Comparison of ENCODE assay signal across 25 cellular contexts in the genomic region with DNA sequence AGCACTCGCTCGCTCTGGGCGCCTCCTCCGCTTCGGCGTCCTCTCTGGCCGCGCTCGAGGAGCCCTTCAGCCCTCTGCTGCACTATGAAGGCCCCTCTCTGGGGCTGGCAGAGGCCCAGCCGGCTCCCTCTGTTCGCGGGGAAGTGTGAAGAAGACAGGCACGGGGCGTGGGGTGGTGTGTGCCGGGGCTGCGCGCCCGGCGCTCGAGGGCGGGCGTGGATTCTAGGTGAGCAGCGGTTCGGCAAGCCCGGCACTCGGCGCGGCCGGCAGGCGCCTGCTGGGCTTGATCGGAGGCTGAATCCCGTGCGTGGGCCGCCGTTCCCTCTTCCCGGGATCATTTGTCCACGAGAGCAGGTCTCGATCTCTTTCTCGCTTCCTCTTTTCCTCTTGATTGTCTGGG.
"Had no signal": no experiment of that assay in that cellular context is flagged by ENCODE, and none has a peak within 500 bp of the region (broad histone marks: within the 10 kb centered on the region; RNA-seq: fewer than 3 reads in every experiment).

No MANE protein-coding gene starts in this region.

- H3K27ac Mint-ChIP-seq: naive thymus-derived CD8-positive, alpha-beta T cell; nephron; neural progenitor cell; progenitor cell of endocrine pancreas; stimulated activated naive B cell treated with anti-CD40 and anti-IgM and Interleukin-4, amounts not matched to agents 10 μg/mL and 1 μg/mL and 100 μg/mL, for 72 hours had no signal

- H3K27me3 ChIP-seq: hepatocyte, neural progenitor cell, ovary, right atrium auricular region, right lobe of liver, uterus had no signal

- H3K4me3 ChIP-seq: hepatocyte, lower lobe of right lung, neural progenitor cell, ovary, right atrium auricular region, right lobe of liver, smooth muscle cell, stomach, thoracic aorta, tibial artery, uterus had no signal

- H3K36me3 ChIP-seq: lower lobe of right lung, neural progenitor cell, ovary, right atrium auricular region, right lobe of liver, stomach, thoracic aorta, tibial artery, uterus had no signal

- H3K36me3 Mint-ChIP-seq: naive thymus-derived CD8-positive, alpha-beta T cell; neural progenitor cell; stimulated activated naive B cell treated with anti-CD40 and anti-IgM and Interleukin-4, amounts not matched to agents 10 μg/mL and 1 μg/mL and 100 μg/mL, for 72 hours had no signal

- DNase-seq: islet precursor cell; lower lobe of right lung; mammary epithelial cell; mesenchymal stem cell; naive thymus-derived CD8-positive, alpha-beta T cell; ovary; right lobe of liver; stimulated activated CD4-positive, alpha-beta T cell treated with anti-CD3 and anti-CD28 coated beads, Interleukin-1b, Interleukin-23, amount 100 ng/mL, for 48 hours; stimulated activated CD4-positive, alpha-beta T cell treated with anti-CD3 and anti-CD28 coated beads, Interleukin-2, amount 100 ng/mL, for 48 hours; stimulated activated CD4-positive, alpha-beta T cell treated with anti-CD3 and anti-CD28 coated beads, Interleukin-4, amount 100 ng/mL, for 4 hours; stimulated activated CD8-positive, alpha-beta memory T cell treated with anti-CD3 and anti-CD28 coated beads, Interleukin-4, amount 100 ng/mL, for 48 hours; stimulated activated naive B cell treated with anti-CD40 and anti-IgM and Interleukin-4, amounts not matched to agents 10 μg/mL and 1 μg/mL and 100 μg/mL, for 72 hours; stimulated activated naive CD8-positive, alpha-beta T cell treated with anti-CD3 and anti-CD28 coated beads, Interleukin-15, Interleukin-2, amounts not matched to agents 100 U/mL and 50 U/mL, for 24 hours; stomach; tibial artery; trophoblast cell; uterus had no signal

- H3K9ac ChIP-seq: neural progenitor cell had no signal

- H3K4me3 Mint-ChIP-seq: naive thymus-derived CD8-positive, alpha-beta T cell; nephron; neural progenitor cell; stimulated activated naive B cell treated with anti-CD40 and anti-IgM and Interleukin-4, amounts not matched to agents 10 μg/mL and 1 μg/mL and 100 μg/mL, for 72 hours had no signal

- H3K4me2 ChIP-seq: hepatocyte, neural progenitor cell, smooth muscle cell had no signal

- ATAC-seq: left lobe of liver; lower lobe of right lung; naive thymus-derived CD8-positive, alpha-beta T cell; right lobe of liver; stimulated activated naive B cell treated with anti-CD40 and anti-IgM and Interleukin-4, amounts not matched to agents 10 μg/mL and 1 μg/mL and 100 μg/mL, for 72 hours; stimulated activated naive CD8-positive, alpha-beta T cell treated with anti-CD3 and anti-CD28 coated beads, Interleukin-15, Interleukin-2, amounts not matched to agents 100 U/mL and 50 U/mL, for 24 hours had no signal

- H3K9me3 Mint-ChIP-seq: naive thymus-derived CD8-positive, alpha-beta T cell; nephron; neural progenitor cell had no signal

- H3K9me3 ChIP-seq: lower lobe of right lung, ovary, right atrium auricular region, right lobe of liver, thoracic aorta, tibial artery, uterus had no signal

- H3K4me1 Mint-ChIP-seq: nephron; stimulated activated naive B cell treated with anti-CD40 and anti-IgM and Interleukin-4, amounts not matched to agents 10 μg/mL and 1 μg/mL and 100 μg/mL, for 72 hours had no signal

- H3K27ac ChIP-seq: hepatocyte, lower lobe of right lung, neural progenitor cell, ovary, right atrium auricular region, right lobe of liver, stomach, thoracic aorta, tibial artery, uterus had no signal

- H3K4me1 ChIP-seq: lower lobe of right lung, right atrium auricular region, right lobe of liver, stomach, tibial artery, uterus had no signal

- H3K27me3 Mint-ChIP-seq: stimulated activated naive B cell treated with anti-CD40 and anti-IgM and Interleukin-4, amounts not matched to agents 10 μg/mL and 1 μg/mL and 100 μg/mL, for 72 hours had no signal

- H2AFZ ChIP-seq: hepatocyte, neural progenitor cell had no signal
